28 cellular contexts compared by ENCODE assay signal in the genomic region with DNA sequence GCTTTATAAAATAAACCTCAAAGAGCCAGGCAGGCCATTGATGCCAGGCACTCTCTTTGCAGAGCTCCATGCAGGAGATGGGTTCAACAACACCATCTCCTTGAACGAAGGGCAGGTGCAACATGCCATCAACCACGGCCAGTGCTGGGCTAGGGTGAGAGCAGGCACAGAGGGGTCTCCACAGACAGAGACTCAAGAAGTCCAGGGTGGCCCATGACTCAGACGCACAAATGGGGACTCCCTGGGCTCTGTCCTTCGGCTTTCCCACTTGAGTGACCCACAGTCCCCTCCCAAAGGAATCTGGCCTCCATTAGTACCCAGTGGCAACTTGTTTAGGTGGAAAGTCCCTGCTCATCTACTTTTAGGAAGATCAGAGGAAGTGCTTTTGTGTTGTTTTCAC.
"Had no signal": no experiment of that assay in that cellular context is flagged by ENCODE, and none has a peak within 500 bp of the region (broad histone marks: within the 10 kb centered on the region; RNA-seq: fewer than 3 reads in every experiment).

No MANE protein-coding gene starts in this region.

- H3K27me3 Mint-ChIP-seq: activated CD4-positive, alpha-beta memory T cell treated with anti-CD3 and anti-CD28 coated beads for 36 hours; activated CD4-positive, alpha-beta T cell treated with anti-CD3 and anti-CD28 coated beads for 36 hours; activated CD4-positive, alpha-beta T cell treated with anti-CD3 and anti-CD28 coated beads, Interleukin-2, amount 10 ng/mL, durations not matched to agents 24 days and 14 days; activated CD8-positive, alpha-beta memory T cell treated with anti-CD3 and anti-CD28 coated beads, Interleukin-2, amount 10 ng/mL, durations not matched to agents 7 days and 5 days; activated naive CD4-positive, alpha-beta T cell treated with anti-CD3 and anti-CD28 coated beads, Interleukin-2, amount 50 U/mL, for 24 hours; activated naive CD8-positive, alpha-beta T cell treated with anti-CD3 and anti-CD28 coated beads for 36 hours; activated naive CD8-positive, alpha-beta T cell treated with anti-CD3 and anti-CD28 coated beads, Interleukin-2, amount 50 U/mL, for 24 hours; activated T-cell treated with anti-CD3 and anti-CD28 coated beads, Interleukin-2, amount 50 U/mL, for 24 hours; effector memory CD8-positive, alpha-beta T cell had no signal

- H3K9me3 Mint-ChIP-seq: activated naive CD4-positive, alpha-beta T cell treated with anti-CD3 and anti-CD28 coated beads, Interleukin-2, amount 50 U/mL, for 24 hours had no signal

- H3K4me3 Mint-ChIP-seq: activated CD4-positive, alpha-beta memory T cell treated with anti-CD3 and anti-CD28 coated beads for 36 hours; activated CD4-positive, alpha-beta T cell treated with anti-CD3 and anti-CD28 coated beads for 36 hours; activated CD4-positive, alpha-beta T cell treated with anti-CD3 and anti-CD28 coated beads, Interleukin-2, amount 10 ng/mL, durations not matched to agents 24 days and 14 days; activated CD8-positive, alpha-beta memory T cell treated with anti-CD3 and anti-CD28 coated beads, Interleukin-2, amount 10 ng/mL, durations not matched to agents 7 days and 5 days; activated CD8-positive, alpha-beta T cell treated with anti-CD3 and anti-CD28 coated beads, Interleukin-2, amount 10 ng/mL, durations not matched to agents 7 days and 5 days; activated naive CD4-positive, alpha-beta T cell treated with anti-CD3 and anti-CD28 coated beads for 36 hours; activated naive CD4-positive, alpha-beta T cell treated with anti-CD3 and anti-CD28 coated beads, Interleukin-2, amount 50 U/mL, for 24 hours; activated naive CD8-positive, alpha-beta T cell treated with anti-CD3 and anti-CD28 coated beads for 36 hours; activated naive CD8-positive, alpha-beta T cell treated with anti-CD3 and anti-CD28 coated beads, Interleukin-2, amount 50 U/mL, for 24 hours; activated T-cell treated with anti-CD3 and anti-CD28 coated beads, Interleukin-2, amount 50 U/mL, for 24 hours; effector memory CD8-positive, alpha-beta T cell had no signal

- H3K27ac Mint-ChIP-seq: activated CD4-positive, alpha-beta memory T cell treated with anti-CD3 and anti-CD28 coated beads for 36 hours; activated CD4-positive, alpha-beta T cell treated with anti-CD3 and anti-CD28 coated beads for 36 hours; activated CD4-positive, alpha-beta T cell treated with anti-CD3 and anti-CD28 coated beads, Interleukin-2, amount 10 ng/mL, durations not matched to agents 24 days and 14 days; activated CD8-positive, alpha-beta memory T cell treated with anti-CD3 and anti-CD28 coated beads, Interleukin-2, amount 10 ng/mL, durations not matched to agents 7 days and 5 days; activated CD8-positive, alpha-beta T cell treated with anti-CD3 and anti-CD28 coated beads, Interleukin-2, amount 10 ng/mL, durations not matched to agents 7 days and 5 days; activated naive CD4-positive, alpha-beta T cell treated with anti-CD3 and anti-CD28 coated beads for 36 hours; activated naive CD4-positive, alpha-beta T cell treated with anti-CD3 and anti-CD28 coated beads, Interleukin-2, amount 50 U/mL, for 24 hours; activated naive CD8-positive, alpha-beta T cell treated with anti-CD3 and anti-CD28 coated beads for 36 hours; activated naive CD8-positive, alpha-beta T cell treated with anti-CD3 and anti-CD28 coated beads, Interleukin-2, amount 50 U/mL, for 24 hours; activated T-cell treated with anti-CD3 and anti-CD28 coated beads, Interleukin-2, amount 50 U/mL, for 24 hours; activated T-helper 2 cell treated with anti-CD3 and anti-CD28 coated beads, Interferon-gamma antibody, Interleukin-2, Interleukin-4, amounts not matched to agents 10 μg/mL and 5 μg/mL and 100 μg/mL, durations not matched to agents 14 hours and 24 hours and 36 hours had no signal

- DNase-seq: activated CD4-positive, alpha-beta memory T cell treated with anti-CD3 and anti-CD28 coated beads for 36 hours; activated CD4-positive, alpha-beta T cell treated with anti-CD3 and anti-CD28 coated beads for 36 hours; activated CD4-positive, alpha-beta T cell treated with anti-CD3 and anti-CD28 coated beads, Interleukin-2, amount 10 ng/mL, durations not matched to agents 24 days and 14 days; activated CD4-positive, CD25-positive, alpha-beta regulatory T cell; activated CD4-positive, CD25-positive, alpha-beta regulatory T cell treated with anti-CD3 and anti-CD28 coated beads, Interleukin-2, amount 50 U/mL, for 72 hours; activated CD8-positive, alpha-beta memory T cell treated with anti-CD3 and anti-CD28 coated beads, Interleukin-2, amount 10 ng/mL, durations not matched to agents 7 days and 5 days; activated CD8-positive, alpha-beta memory T cell treated with anti-CD3 and anti-CD28 coated beads, Interleukin-2, amount 50 U/mL, for 4 hours; activated CD8-positive, alpha-beta T cell treated with anti-CD3 and anti-CD28 coated beads, Interleukin-2, amount 10 ng/mL, durations not matched to agents 7 days and 5 days; activated effector memory CD4-positive, alpha-beta T cell treated with anti-CD3 and anti-CD28 coated beads, Interleukin-2, amount 50 U/mL, for 16 hours; activated naive CD4-positive, alpha-beta T cell treated with anti-CD3 and anti-CD28 coated beads for 36 hours; activated naive CD8-positive, alpha-beta T cell treated with anti-CD3 and anti-CD28 coated beads for 36 hours; activated naive CD8-positive, alpha-beta T cell treated with anti-CD3 and anti-CD28 coated beads, Interleukin-2, amount 50 U/mL, for 24 hours; activated T-cell treated with anti-CD3 and anti-CD28 coated beads, Interleukin-2, amount 50 U/mL, for 24 hours; adrenal gland; amygdala; aorta; body of pancreas; central memory CD4-positive, alpha-beta T cell; cerebellar nuclear complex; colonic mucosa; effector memory CD8-positive, alpha-beta T cell; erythroblast; foreskin keratinocyte; gastrocnemius medialis; heart right ventricle; T-helper 2 cell had no signal

- ATAC-seq: activated CD4-positive, alpha-beta T cell treated with anti-CD3 and anti-CD28 coated beads for 36 hours; activated CD8-positive, alpha-beta memory T cell treated with anti-CD3 and anti-CD28 coated beads, Interleukin-2, amount 10 ng/mL, durations not matched to agents 7 days and 5 days; activated CD8-positive, alpha-beta T cell treated with anti-CD3 and anti-CD28 coated beads, Interleukin-2, amount 10 ng/mL, durations not matched to agents 7 days and 5 days; activated naive CD8-positive, alpha-beta T cell treated with anti-CD3 and anti-CD28 coated beads, Interleukin-2, amount 50 U/mL, for 24 hours; body of pancreas; effector memory CD8-positive, alpha-beta T cell; foreskin keratinocyte; gastrocnemius medialis; heart right ventricle had no signal
